ENCODE assay signal across 26 cellular contexts in genomic region chr12:46884362-46884761, GRCh38. TPM values are rescaled to one million over a fixed set of nuclear protein-coding genes. Genes with fewer than 3 reads are reported as not detected.
"Had no signal": no experiment of that assay in that cellular context is flagged by ENCODE, and none has a peak within 500 bp of the region (broad histone marks: within the 10 kb centered on the region; RNA-seq: fewer than 3 reads in every experiment).

No MANE protein-coding gene starts in this region.

- H3K4me1 ChIP-seq: stomach, suprapubic skin, testis, thyroid gland, tibial nerve, transverse colon, upper lobe of left lung, upper lobe of right lung, uterus, vagina had no signal

- DNase-seq: stimulated activated CD4-positive, alpha-beta T cell treated with anti-CD3 and anti-CD28 coated beads, Interleukin-2, amount 100 ng/mL, for 48 hours; stimulated activated CD4-positive, alpha-beta T cell treated with anti-CD3 and anti-CD28 coated beads, Interleukin-4, amount 100 ng/mL, for 1 hour; stimulated activated CD4-positive, alpha-beta T cell treated with anti-CD3 and anti-CD28 coated beads, Interleukin-4, amount 100 ng/mL, for 24 hours; stimulated activated CD4-positive, alpha-beta T cell treated with anti-CD3 and anti-CD28 coated beads, Interleukin-4, amount 100 ng/mL, for 4 hours; stimulated activated CD8-positive, alpha-beta memory T cell treated with anti-CD3 and anti-CD28 coated beads, Interleukin-4, amount 100 ng/mL, for 48 hours; stimulated activated naive B cell treated with anti-CD40 and anti-IgM and Interleukin-4, amounts not matched to agents 10 μg/mL and 1 μg/mL and 100 μg/mL, for 72 hours; stimulated activated naive CD4-positive, alpha-beta T cell; stimulated activated naive CD4-positive, alpha-beta T cell treated with Interleukin-2 at 50 U/mL for 16 hours; stimulated activated naive CD8-positive, alpha-beta T cell treated with anti-CD3 and anti-CD28 coated beads, Interleukin-15, amount 100 ng/mL, for 72 hours; stimulated activated naive CD8-positive, alpha-beta T cell treated with anti-CD3 and anti-CD28 coated beads, Interleukin-15, Interleukin-2, amounts not matched to agents 100 U/mL and 50 U/mL, for 24 hours; stomach; substantia nigra; testis; thyroid gland; tibial artery; transverse colon; trophoblast cell; upper lobe of left lung; upper lobe of right lung; uterus had no signal

- H3K36me3 ChIP-seq: stomach, suprapubic skin, thoracic aorta, thyroid gland, tibial artery, tibial nerve, transverse colon, upper lobe of left lung, upper lobe of right lung, uterus, vagina had no signal

- H3K27me3 ChIP-seq: stomach, suprapubic skin, testis, thyroid gland, tibial artery, tibial nerve, transverse colon, upper lobe of left lung, upper lobe of right lung, uterus, vagina had no signal

- H3K4me3 ChIP-seq: stomach, suprapubic skin, testis, thoracic aorta, thyroid gland, tibial artery, tibial nerve, transverse colon, upper lobe of left lung, upper lobe of right lung, uterus, vagina had no signal

- H3K27ac ChIP-seq: stomach, suprapubic skin, testis, thoracic aorta, thyroid gland, tibial artery, tibial nerve, transverse colon, upper lobe of left lung, upper lobe of right lung, uterus, vagina had no signal

- H3K9me3 ChIP-seq: suprapubic skin, testis, thoracic aorta, thyroid gland, tibial artery, transverse colon, upper lobe of left lung, upper lobe of right lung, uterus, vagina had no signal

- ATAC-seq: stimulated activated effector memory CD8-positive, alpha-beta T cell treated with anti-CD3 and anti-CD28 coated beads, Interleukin-12 subunit alpha, Interleukin-12 subunit beta, amount 100 ng/mL, for 72 hours; stimulated activated memory B cell treated with anti-CD40 and anti-IgM and Interleukin-4, amounts not matched to agents 10 μg/mL and 1 μg/mL and 100 μg/mL, for 72 hours; stimulated activated naive B cell treated with anti-CD40 and anti-IgM and Interleukin-4, amounts not matched to agents 10 μg/mL and 1 μg/mL and 100 μg/mL, for 72 hours; stimulated activated naive CD8-positive, alpha-beta T cell treated with anti-CD3 and anti-CD28 coated beads, Interleukin-15, amount 100 ng/mL, for 72 hours; stimulated activated naive CD8-positive, alpha-beta T cell treated with anti-CD3 and anti-CD28 coated beads, Interleukin-15, Interleukin-2, amounts not matched to agents 100 U/mL and 50 U/mL, for 24 hours; upper lobe of right lung had no signal

RNA-seq across cellular contexts. Expression of gene SLC38A4, which starts 58.6 kb away (rescaled TPM):
- total RNA-seq: vagina had no signal
